In genomic region chr15:63048115-63048985, GRCh38 we compare ENCODE assay signal across 1 cellular context.
A peak's percentile ranks its signal among the peaks of the same experiment; 100 is the strongest.
TF ChIP-seq lines count a peak whose summit lies in the region.

No MANE protein-coding gene starts in this region.

TF ChIP-seq in HepG2, 621 proteins besides CTCF, POLR2A, EP300 and RAD21 (continued from another document and continues in another):
- TF ChIP-seq ZNF225 (CRISPR knock-in tag; IDR thresholded peaks at IDR 0.05), result peak; percentile 62; the same call in 1 of the 2 replicates
- peak; percentile 87 for TF ChIP-seq ZNF235 (CRISPR knock-in tag; IDR thresholded peaks at IDR 0.05; ENCODE audit: borderline replicate concordance)
- no peak for TF ChIP-seq KDM1A (CRISPR knock-in tag; IDR thresholded peaks at IDR 0.05)
- TF ChIP-seq, protein P1, sequence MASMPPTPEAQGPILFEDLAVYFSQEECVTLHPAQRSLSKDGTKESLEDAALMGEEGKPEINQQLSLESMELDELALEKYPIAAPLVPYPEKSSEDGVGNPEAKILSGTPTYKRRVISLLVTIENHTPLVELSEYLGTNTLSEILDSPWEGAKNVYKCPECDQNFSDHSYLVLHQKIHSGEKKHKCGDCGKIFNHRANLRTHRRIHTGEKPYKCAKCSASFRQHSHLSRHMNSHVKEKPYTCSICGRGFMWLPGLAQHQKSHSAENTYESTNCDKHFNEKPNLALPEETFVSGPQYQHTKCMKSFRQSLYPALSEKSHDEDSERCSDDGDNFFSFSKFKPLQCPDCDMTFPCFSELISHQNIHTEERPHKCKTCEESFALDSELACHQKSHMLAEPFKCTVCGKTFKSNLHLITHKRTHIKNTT (CRISPR knock-in tag; IDR thresholded peaks at IDR 0.05), result no peak
- no peak for TF ChIP-seq ZNF30 (CRISPR knock-in tag; IDR thresholded peaks at IDR 0.05)
- peak; percentile 29; the same call in 1 of the 2 replicates for TF ChIP-seq ZNF543 (CRISPR knock-in tag; IDR thresholded peaks at IDR 0.05)
- TF ChIP-seq DNMT3B (CRISPR knock-in tag; conservative IDR thresholded peaks at IDR 0.05), result no peak
- no peak for TF ChIP-seq TCF12 (IDR thresholded peaks at IDR 0.05)
- TF ChIP-seq TCF12 (CRISPR knock-in tag; IDR thresholded peaks at IDR 0.05), result peak; percentile 70
- TF ChIP-seq ZNF124 (CRISPR knock-in tag; IDR thresholded peaks at IDR 0.05), result no peak; the same call in 1 of the 2 replicates
- no peak; the same call in 1 of the 2 replicates for TF ChIP-seq ZGPAT (CRISPR knock-in tag; IDR thresholded peaks at IDR 0.05)
- TF ChIP-seq REPIN1 (CRISPR knock-in tag; IDR thresholded peaks at IDR 0.05; ENCODE audit: borderline replicate concordance, low read depth), result peak; percentile 85
- TF ChIP-seq ZBTB14 (CRISPR knock-in tag; IDR thresholded peaks at IDR 0.05), result peak; percentile 96
- TF ChIP-seq CAMTA2 (CRISPR knock-in tag; IDR thresholded peaks at IDR 0.05; ENCODE audit: borderline replicate concordance), result no peak; the same call in 1 of the 2 replicates
- peak; percentile 82; the same call in 1 of the 2 replicates for TF ChIP-seq RFXAP (CRISPR knock-in tag; IDR thresholded peaks at IDR 0.05; ENCODE audit: borderline replicate concordance)
- peak; percentile 34 for TF ChIP-seq PATZ1 (CRISPR knock-in tag; IDR thresholded peaks at IDR 0.05)
- TF ChIP-seq MLX (CRISPR knock-in tag; IDR thresholded peaks at IDR 0.05), result no peak; the same call in 1 of the 2 replicates
- no peak for TF ChIP-seq ZNF850 (CRISPR knock-in tag; conservative IDR thresholded peaks at IDR 0.05)
- TF ChIP-seq ZNF329 (CRISPR knock-in tag; IDR thresholded peaks at IDR 0.05; ENCODE audit: low read depth), result peak; percentile 30; the same call in 1 of the 2 replicates
- TF ChIP-seq, protein P2, sequence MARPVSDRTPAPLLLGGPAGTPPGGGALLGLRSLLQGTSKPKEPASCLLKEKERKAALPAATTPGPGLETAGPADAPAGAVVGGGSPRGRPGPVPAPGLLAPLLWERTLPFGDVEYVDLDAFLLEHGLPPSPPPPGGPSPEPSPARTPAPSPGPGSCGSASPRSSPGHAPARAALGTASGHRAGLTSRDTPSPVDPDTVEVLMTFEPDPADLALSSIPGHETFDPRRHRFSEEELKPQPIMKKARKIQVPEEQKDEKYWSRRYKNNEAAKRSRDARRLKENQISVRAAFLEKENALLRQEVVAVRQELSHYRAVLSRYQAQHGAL (CRISPR knock-in tag; IDR thresholded peaks at IDR 0.05; ENCODE audit: not compliant biosample characterization), result peak; percentile 52
- peak; percentile 47 for TF ChIP-seq GABPA (IDR thresholded peaks at IDR 0.05; ENCODE audit: low read depth, low read length)
- peak; percentile 64; the same call in 1 of the 2 replicates for TF ChIP-seq GABPA (CRISPR knock-in tag; IDR thresholded peaks at IDR 0.05; ENCODE audit: low read depth)
- no peak for TF ChIP-seq LCORL (IDR thresholded peaks at IDR 0.05)
- no peak; the same call in none of the 2 replicates for TF ChIP-seq LCORL (CRISPR knock-in tag; IDR thresholded peaks at IDR 0.05)
- TF ChIP-seq SKIL (CRISPR knock-in tag; IDR thresholded peaks at IDR 0.05; ENCODE audit: borderline replicate concordance), result peak; percentile 68; the same call in 1 of the 2 replicates
- TF ChIP-seq ZNF354B (CRISPR knock-in tag; IDR thresholded peaks at IDR 0.05), result no peak
- no peak for TF ChIP-seq ZSCAN12 (CRISPR knock-in tag; IDR thresholded peaks at IDR 0.05)
- TF ChIP-seq GABPB1 (CRISPR knock-in tag; IDR thresholded peaks at IDR 0.05), result peak; percentile 90
- TF ChIP-seq ZNF773 (CRISPR knock-in tag; IDR thresholded peaks at IDR 0.05; ENCODE audit: borderline replicate concordance), result no peak
- peak; percentile 89 for TF ChIP-seq EED (CRISPR knock-in tag; IDR thresholded peaks at IDR 0.05)
- no peak for TF ChIP-seq JUNB (CRISPR knock-in tag; IDR thresholded peaks at IDR 0.05; ENCODE audit: borderline replicate concordance)
- TF ChIP-seq, protein P3, sequence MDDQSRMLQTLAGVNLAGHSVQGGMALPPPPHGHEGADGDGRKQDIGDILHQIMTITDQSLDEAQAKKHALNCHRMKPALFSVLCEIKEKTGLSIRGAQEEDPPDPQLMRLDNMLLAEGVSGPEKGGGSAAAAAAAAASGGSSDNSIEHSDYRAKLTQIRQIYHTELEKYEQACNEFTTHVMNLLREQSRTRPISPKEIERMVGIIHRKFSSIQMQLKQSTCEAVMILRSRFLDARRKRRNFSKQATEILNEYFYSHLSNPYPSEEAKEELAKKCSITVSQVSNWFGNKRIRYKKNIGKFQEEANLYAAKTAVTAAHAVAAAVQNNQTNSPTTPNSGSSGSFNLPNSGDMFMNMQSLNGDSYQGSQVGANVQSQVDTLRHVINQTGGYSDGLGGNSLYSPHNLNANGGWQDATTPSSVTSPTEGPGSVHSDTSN (CRISPR knock-in tag; IDR thresholded peaks at IDR 0.05; ENCODE audit: borderline replicate concordance), result no peak
- TF ChIP-seq ZFAT (CRISPR knock-in tag; conservative IDR thresholded peaks at IDR 0.05), result no peak
- no peak for TF ChIP-seq HOXA5 (CRISPR knock-in tag; IDR thresholded peaks at IDR 0.05)
- TF ChIP-seq RFX1 (IDR thresholded peaks at IDR 0.05), result peak; percentile 53; the same call in 1 of the 2 replicates
- TF ChIP-seq ARNT (IDR thresholded peaks at IDR 0.05), result no peak
- TF ChIP-seq DNMT1 (CRISPR knock-in tag; IDR thresholded peaks at IDR 0.05), result peak; percentile 89; the same call in 1 of the 2 replicates
- no peak for TF ChIP-seq NFKBIZ (CRISPR knock-in tag; IDR thresholded peaks at IDR 0.05)
- peak; percentile 81 for TF ChIP-seq AGO2 (optimal IDR thresholded peaks at IDR 0.05; ENCODE audit: low read depth, low read length)
- TF ChIP-seq, protein P4, sequence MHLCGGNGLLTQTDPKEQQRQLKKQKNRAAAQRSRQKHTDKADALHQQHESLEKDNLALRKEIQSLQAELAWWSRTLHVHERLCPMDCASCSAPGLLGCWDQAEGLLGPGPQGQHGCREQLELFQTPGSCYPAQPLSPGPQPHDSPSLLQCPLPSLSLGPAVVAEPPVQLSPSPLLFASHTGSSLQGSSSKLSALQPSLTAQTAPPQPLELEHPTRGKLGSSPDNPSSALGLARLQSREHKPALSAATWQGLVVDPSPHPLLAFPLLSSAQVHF (CRISPR knock-in tag; IDR thresholded peaks at IDR 0.05), result peak; percentile 45
- TF ChIP-seq, protein P5, sequence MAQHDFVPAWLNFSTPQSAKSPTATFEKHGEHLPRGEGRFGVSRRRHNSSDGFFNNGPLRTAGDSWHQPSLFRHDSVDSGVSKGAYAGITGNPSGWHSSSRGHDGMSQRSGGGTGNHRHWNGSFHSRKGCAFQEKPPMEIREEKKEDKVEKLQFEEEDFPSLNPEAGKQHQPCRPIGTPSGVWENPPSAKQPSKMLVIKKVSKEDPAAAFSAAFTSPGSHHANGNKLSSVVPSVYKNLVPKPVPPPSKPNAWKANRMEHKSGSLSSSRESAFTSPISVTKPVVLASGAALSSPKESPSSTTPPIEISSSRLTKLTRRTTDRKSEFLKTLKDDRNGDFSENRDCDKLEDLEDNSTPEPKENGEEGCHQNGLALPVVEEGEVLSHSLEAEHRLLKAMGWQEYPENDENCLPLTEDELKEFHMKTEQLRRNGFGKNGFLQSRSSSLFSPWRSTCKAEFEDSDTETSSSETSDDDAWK (CRISPR knock-in tag; IDR thresholded peaks at IDR 0.05), result no peak
- TF ChIP-seq ZKSCAN5 (CRISPR knock-in tag; IDR thresholded peaks at IDR 0.05), result no peak
- peak in 1 of 2 experiments; percentile 37; a peak in 1 of 4 replicates for TF ChIP-seq NR2F1 (CRISPR knock-in tag; IDR thresholded peaks at IDR 0.05)
- TF ChIP-seq MTA3 (CRISPR knock-in tag; IDR thresholded peaks at IDR 0.05), result no peak
- peak; percentile 100 for TF ChIP-seq POGK (CRISPR knock-in tag; conservative IDR thresholded peaks at IDR 0.05)
- TF ChIP-seq FUBP1 (CRISPR knock-in tag; IDR thresholded peaks at IDR 0.05; ENCODE audit: borderline replicate concordance), result no peak
- TF ChIP-seq PCBP2 (optimal IDR thresholded peaks at IDR 0.05; ENCODE audit: low read depth, low read length, poor library complexity, severe bottlenecking), result no peak
- peak; percentile 46; the same call in 1 of the 2 replicates for TF ChIP-seq SP2 (CRISPR knock-in tag; IDR thresholded peaks at IDR 0.05)
- TF ChIP-seq TBX2 (CRISPR knock-in tag; IDR thresholded peaks at IDR 0.05; ENCODE audit: borderline replicate concordance), result peak; percentile 62; the same call in 1 of the 2 replicates
- TF ChIP-seq FOXA3 (CRISPR knock-in tag; IDR thresholded peaks at IDR 0.05), result peak; percentile 75
- peak; percentile 90 for TF ChIP-seq ZNF563 (CRISPR knock-in tag; IDR thresholded peaks at IDR 0.05)
- TF ChIP-seq NFYC (CRISPR knock-in tag; IDR thresholded peaks at IDR 0.05), result no peak
